15 cellular contexts compared by ENCODE assay signal in genomic region chr4:87677731-87678130, GRCh38. TPM values are rescaled to one million over a fixed set of nuclear protein-coding genes. Genes with fewer than 3 reads are reported as not detected.
DNase-seq lines count a peak whose midpoint lies in the region; ATAC-seq and TF ChIP-seq lines count a peak whose summit lies in the region.
"Had no signal": no experiment of that assay in that cellular context is flagged by ENCODE, and none has a peak within 500 bp of the region (broad histone marks: within the 10 kb centered on the region; RNA-seq: fewer than 3 reads in every experiment).

No MANE protein-coding gene starts in this region.

- ATAC-seq in GM18858 (IDR thresholded peaks at IDR 0.05; ENCODE audit: unreplicated experiment) (peak; percentile 54), HG02571 (IDR thresholded peaks at IDR 0.05; ENCODE audit: unreplicated experiment) (peak; percentile 79), HG03521 (IDR thresholded peaks at IDR 0.05; ENCODE audit: unreplicated experiment) (peak; percentile 72)
- ATAC-seq: WTC11 had no signal

- no peak overlapping the region for H3K4me3 ChIP-seq in mesenchymal stem cell (ENCODE audit: insufficient read depth in 1 of 2, low read depth in 1 of 2, low read length in 2 of 2)
- H3K4me3 ChIP-seq in tibial artery: no peak overlapping the region
- H3K4me3 ChIP-seq: Peyer's patch had no signal

- H2BK15ac ChIP-seq in mesenchymal stem cell (ENCODE audit: low read depth, poor library complexity, severe bottlenecking): no peak overlapping the region

- WGBS in mesenchymal stem cell: 86% methylated on average over 1 of the region's 7 CpGs

- no peak for TF ChIP-seq CTCF in tibial artery (IDR thresholded peaks at IDR 0.05)

- H3K4ac ChIP-seq in mesenchymal stem cell (ENCODE audit: low read depth in 1 of 2, low read length in 2 of 2): no peak overlapping the region

- H3K14ac ChIP-seq in mesenchymal stem cell (ENCODE audit: low read length in 2 of 2): no peak overlapping the region

- H3K27me3 ChIP-seq in mesenchymal stem cell (ENCODE audit: control insufficient read depth in 1 of 2, insufficient read depth in 1 of 2, low read length in 2 of 2) (no peaks in the 10 kb centered on the region), tibial artery (no peaks in the 10 kb centered on the region)
- H3K27me3 ChIP-seq: Peyer's patch had no signal

- no peak overlapping the region for H2AK5ac ChIP-seq in mesenchymal stem cell (ENCODE audit: low read length, severe bottlenecking)

- H4K8ac ChIP-seq in mesenchymal stem cell (ENCODE audit: low read length): no peak overlapping the region

- H3K27ac ChIP-seq in mesenchymal stem cell (ENCODE audit: low read length, poor library complexity, severe bottlenecking) (no peak overlapping the region), tibial artery (no peak overlapping the region)
- H3K27ac ChIP-seq: Peyer's patch had no signal

- H3K9ac ChIP-seq in mesenchymal stem cell (ENCODE audit: low read length): peak overlapping the region; percentile 7

- H2AFZ ChIP-seq in mesenchymal stem cell (ENCODE audit: low read depth, low read length): no peak overlapping the region

- H3K4me2 ChIP-seq in mesenchymal stem cell (ENCODE audit: low read length, poor library complexity, severe bottlenecking): no peak overlapping the region

- H3K79me1 ChIP-seq in mesenchymal stem cell (replicated peaks; ENCODE audit: low read length, poor library complexity, severe bottlenecking): no peaks in the 10 kb centered on the region

- H3K18ac ChIP-seq in mesenchymal stem cell (ENCODE audit: low read depth in 1 of 2, low read length in 2 of 2): no peak overlapping the region

- no peak for DNase-seq in mesenchymal stem cell
- DNase-seq in iPS-NIHi11 (ENCODE audit: low spot score): no peak
- DNase-seq in NCI-H446 treated with DMSO at 0.1 percent for 48 hours (lab: John Stamatoyannopoulos, UW): no peak
- no peak for DNase-seq in NCI-H2081 treated with DMSO at 0.1 percent for 48 hours (lab: John Stamatoyannopoulos, UW)
- no peak for DNase-seq in tibial artery
- DNase-seq: activated naive CD4-positive, alpha-beta T cell treated with Interleukin-2 at 50 U/mL for 16 hours; hippocampal formation; NCI-H1105 treated with DMSO at 0.1 percent for 48 hours; Peyer's patch; small intestine; stimulated activated CD8-positive, alpha-beta memory T cell treated with anti-CD3 and anti-CD28 coated beads, Interleukin-4, amount 100 ng/mL, for 48 hours had no signal

- H3K4me1 ChIP-seq in mesenchymal stem cell (ENCODE audit: control insufficient read depth, insufficient read depth, low read depth, low read length) (no peaks in the 10 kb centered on the region), tibial artery (peaks cover 0 to 7% (median 1%) of the 10 kb centered on the region in 4 donors)
- H3K4me1 ChIP-seq: Peyer's patch had no signal

- H4K91ac ChIP-seq in mesenchymal stem cell (ENCODE audit: low read length): no peak overlapping the region

- no peak overlapping the region for H3K23ac ChIP-seq in mesenchymal stem cell (ENCODE audit: low read length in 2 of 2)

- intact Hi-C loops in tibial artery (cut with DNase I; ENCODE audit: low total_unique reads): no loop called here

- H3K9me3 ChIP-seq in mesenchymal stem cell (ENCODE audit: control insufficient read depth, low read length) (peaks cover 13% of the 10 kb centered on the region), tibial artery (peaks cover 0 to 12% (median 0%) of the 10 kb centered on the region in 3 donors)

- no peak overlapping the region for H2BK120ac ChIP-seq in mesenchymal stem cell (ENCODE audit: low read depth, low read length)

- H2BK5ac ChIP-seq in mesenchymal stem cell (ENCODE audit: low read depth, low read length, poor library complexity, severe bottlenecking): no peak overlapping the region

- H3K36me3 ChIP-seq in mesenchymal stem cell (ENCODE audit: control insufficient read depth in 1 of 2, insufficient read depth in 2 of 2, low read depth in 1 of 2, low read length in 2 of 2) (no peaks in the 10 kb centered on the region), tibial artery (no peaks in the 10 kb centered on the region)
- H3K36me3 ChIP-seq: Peyer's patch had no signal

- H2BK12ac ChIP-seq in mesenchymal stem cell (ENCODE audit: low read length in 2 of 2): no peak overlapping the region

RNA-seq across cellular contexts. Expression of gene DMP1, which starts 27.7 kb away (rescaled TPM):
- polyA plus RNA-seq in mesenchymal stem cell (2013, experiment 1 of 2): 0.01 TPM
- 0.01 TPM for polyA plus RNA-seq in mesenchymal stem cell (2013, experiment 2 of 2)
- polyA plus RNA-seq: small intestine had no signal
